ENCODE assay signal across 11 cellular contexts in the genomic region with DNA sequence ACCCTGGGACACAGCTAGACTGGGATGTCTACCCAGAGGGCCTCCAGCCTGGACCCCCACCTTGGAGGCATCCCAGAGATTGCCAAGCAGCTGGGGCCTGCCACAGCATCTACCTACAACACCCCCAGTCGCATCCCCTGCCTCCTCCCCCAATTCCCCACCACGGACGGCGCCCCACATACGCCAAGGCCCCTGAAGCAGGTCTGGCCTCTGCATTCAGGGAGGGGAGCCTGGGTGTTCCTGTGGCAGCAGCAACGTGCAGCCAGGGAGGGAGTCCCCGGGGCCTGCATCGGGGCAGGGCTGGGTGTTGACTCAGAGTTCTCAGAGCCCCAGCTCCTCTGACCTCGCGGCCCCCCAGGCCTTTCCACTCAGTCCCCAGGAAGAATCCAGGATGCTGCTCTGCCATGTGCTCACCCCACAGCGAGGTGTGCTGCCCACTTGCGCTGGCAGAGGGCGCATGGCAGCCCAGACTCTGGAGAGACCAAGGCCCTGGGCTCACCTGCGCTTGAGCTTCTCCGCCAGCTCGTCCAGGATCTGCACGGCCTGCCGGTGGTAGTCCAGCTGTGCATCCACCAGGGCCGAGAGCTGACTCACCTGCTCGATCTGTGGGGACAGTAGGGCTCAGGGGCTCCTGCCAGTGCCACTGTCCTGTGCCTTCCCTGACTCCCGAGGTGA. TPM values are rescaled to one million over a fixed set of nuclear protein-coding genes. Genes with fewer than 3 reads are reported as not detected.
DNase-seq lines count a peak whose midpoint lies in the region; ATAC-seq, FAIRE-seq and TF ChIP-seq lines count a peak whose summit lies in the region.
"Had no signal": no experiment of that assay in that cellular context is flagged by ENCODE, and none has a peak within 500 bp of the region (broad histone marks: within the 10 kb centered on the region; RNA-seq: fewer than 3 reads in every experiment).

No MANE protein-coding gene starts in this region.

- H4K20me1 ChIP-seq in HCT116 (ENCODE audit: insufficient read depth) (no peaks in the 10 kb centered on the region), HepG2 (ENCODE audit: insufficient read depth, low read length) (no peaks in the 10 kb centered on the region)

- H3K79me2 ChIP-seq in HCT116 (ENCODE audit: insufficient read depth, low read length) (peaks cover 13% of the 10 kb centered on the region; the same call in 1 of the 2 replicates), HepG2 (ENCODE audit: insufficient read depth, low read length) (peaks cover 2% of the 10 kb centered on the region)

- in situ Hi-C loops in HepG2 (cut with HindIII; ENCODE audit: extremely low pct_ligation_motif_present, low pct_unique_long_range_greater_than_20kb): no loop called here

- H3K27ac Mint-ChIP-seq in CD8-positive, alpha-beta T cell: no peak overlapping the region
- H3K27ac Mint-ChIP-seq in activated CD8-positive, alpha-beta T cell treated with anti-CD3 and anti-CD28 coated beads for 36 hours: peak overlapping the region; percentile 15

- H3K27me3 ChIP-seq in CD8-positive, alpha-beta T cell (ENCODE audit: insufficient read depth, low read length): no peaks in the 10 kb centered on the region
- H3K27me3 ChIP-seq in HCT116 (ENCODE audit: insufficient read depth, low read length) (no peaks in the 10 kb centered on the region), HepG2 (ENCODE audit: control insufficient read depth in 1 of 2, insufficient read depth in 2 of 2, low read length in 2 of 2) (no peaks in the 10 kb centered on the region)

- H3K9me3 ChIP-seq in CD8-positive, alpha-beta T cell (ENCODE audit: low read length): no peaks in the 10 kb centered on the region
- H3K9me3 ChIP-seq in HCT116 (ENCODE audit: control insufficient read depth in 1 of 2, insufficient read depth in 1 of 2, low read depth in 1 of 2, low read length in 2 of 2) (no peaks in the 10 kb centered on the region), HepG2 (ENCODE audit: low read length) (no peaks in the 10 kb centered on the region)

- no peak overlapping the region for H3K4me3 ChIP-seq in CD8-positive, alpha-beta T cell (ENCODE audit: low read depth, low read length)
- H3K4me3 ChIP-seq in HCT116 (replicated peaks in 1 of 2; ENCODE audit: low read depth in 1 of 2, low read length in 2 of 2) (no peak overlapping the region), HepG2 (replicated peaks in 1 of 3; ENCODE audit: insufficient read depth in 1 of 3, low read depth in 2 of 3, low read length in 3 of 3) (no peak overlapping the region)

- 93% methylated on average over 3 of the region's 21 CpGs for WGBS in HepG2 (ENCODE audit: low lambda C conversion rate)

- RAD21 ChIA-PET in HCT116 (lab: Charles Lee; ENCODE audit: low non-redundant PET in 1 of 2, low total read pairs in 2 of 2, uncharacterized antibody in 2 of 2, unreplicated experiment in 2 of 2): no interaction called here

- no peak for TF ChIP-seq CTCF in CD8-positive, alpha-beta T cell (IDR thresholded peaks at IDR 0.05)
- peak; percentile 41 to 47 (median 46); a peak in 5 of 6 replicates for TF ChIP-seq CTCF in HCT116 (IDR thresholded peaks at IDR 0.05 in 2 of 3, conservative IDR thresholded peaks at IDR 0.05 in 1 of 3; ENCODE audit: borderline replicate concordance in 1 of 3, insufficient read depth in 1 of 3, low read depth in 2 of 3, low read length in 2 of 3)
- TF ChIP-seq CTCF in activated CD8-positive, alpha-beta T cell treated with anti-CD3 and anti-CD28 coated beads for 36 hours (IDR thresholded peaks at IDR 0.05): peak; percentile 25
- TF ChIP-seq CTCF in HepG2 (CRISPR knock-in tag; IDR thresholded peaks at IDR 0.05): peak; percentile 56

- CTCF ChIA-PET in CD8-positive, alpha-beta T cell (lab: Charles Lee): interaction anchor here (1.6 to 2.5 kb wide), 3 partner anchors 11 to 95 kb away, joined by 5 to 14 read pairs (median 6); a partner anchor contains a TSS
- CTCF ChIA-PET in HCT116 (lab: Charles Lee): interaction anchor here (0.9 to 2.2 kb wide), 3 partner anchors 10 to 96 kb away, joined by 3 to 9 read pairs (median 6); no protein-coding TSS in a partner anchor
- CTCF ChIA-PET in activated CD8-positive, alpha-beta T cell treated with anti-CD3 and anti-CD28 coated beads for 36 hours (lab: Charles Lee): interaction anchor here (0.7 to 4.6 kb wide), 3 partner anchors 11 to 96 kb away, joined by 4 to 23 read pairs (median 4); no protein-coding TSS in a partner anchor
- CTCF ChIA-PET in HepG2 (lab: Yijun Ruan, JAX; ENCODE audit: low intra/inter-chr PET ratio, low total read pairs): interaction anchor here (0.7 kb wide), 1 partner anchor 37 kb away, joined by 3 read pairs; no protein-coding TSS in a partner anchor

- TF ChIP-seq RAD21 in HCT116 (IDR thresholded peaks at IDR 0.05; ENCODE audit: low read depth): peak; percentile 48
- no peak for TF ChIP-seq RAD21 in HepG2 (CRISPR knock-in tag; IDR thresholded peaks at IDR 0.05)

- H3K36me3 Mint-ChIP-seq in CD8-positive, alpha-beta T cell: peaks cover 48% of the 10 kb centered on the region
- H3K36me3 Mint-ChIP-seq in activated CD8-positive, alpha-beta T cell treated with anti-CD3 and anti-CD28 coated beads for 36 hours (ENCODE audit: low read depth): peaks cover 12% of the 10 kb centered on the region

- H3K4me2 ChIP-seq in HCT116 (ENCODE audit: low read length): no peak overlapping the region
- no peak overlapping the region for H3K4me2 ChIP-seq in HepG2 (ENCODE audit: low read depth, low read length)

- ATAC-seq in CD8-positive, alpha-beta T cell: peak; percentile 23
- ATAC-seq in HCT116 (peak; percentile 56), HepG2 (peak; percentile 9)
- peak; percentile 13 for ATAC-seq in activated CD8-positive, alpha-beta T cell treated with anti-CD3 and anti-CD28 coated beads for 36 hours

- no peak for DNase-seq in CD8-positive, alpha-beta T cell
- DNase-seq in HCT116 (ENCODE audit: low read depth, low spot score) (no peak), HepG2 (ENCODE audit: low spot score) (no peak), urothelium cell line (ENCODE audit: low spot score) (no peak), SIG-M5 (lab: John Stamatoyannopoulos, UW) (no peak), MV-4-11 (lab: John Stamatoyannopoulos, UW) (no peak), posterior vena cava (ENCODE audit: low spot score) (no peak)
- no peak for DNase-seq in activated CD8-positive, alpha-beta T cell treated with anti-CD3 and anti-CD28 coated beads for 36 hours
- DNase-seq: hippocampal formation, NCI-H2029 treated with DMSO at 0.1 percent for 48 hours had no signal

- peaks cover 2% of the 10 kb centered on the region for H3K4me1 Mint-ChIP-seq in CD8-positive, alpha-beta T cell (ENCODE audit: low read depth)
- H3K4me1 Mint-ChIP-seq in activated CD8-positive, alpha-beta T cell treated with anti-CD3 and anti-CD28 coated beads for 36 hours (ENCODE audit: low read depth): peaks cover 5% of the 10 kb centered on the region

- FAIRE-seq in HepG2 (lab: Jason Lieb, UNC) (no peak), urothelium cell line (lab: Jason Lieb, UNC) (no peak)

- H3K27me3 Mint-ChIP-seq in CD8-positive, alpha-beta T cell (ENCODE audit: low read depth): no peaks in the 10 kb centered on the region
- no peaks in the 10 kb centered on the region for H3K27me3 Mint-ChIP-seq in activated CD8-positive, alpha-beta T cell treated with anti-CD3 and anti-CD28 coated beads for 36 hours

- H3K27ac ChIP-seq in CD8-positive, alpha-beta T cell (ENCODE audit: low read depth, low read length): no peak overlapping the region
- H3K27ac ChIP-seq in HCT116 (ENCODE audit: low read depth, low read length): peak overlapping the region; percentile 43; the same call in 1 of the 2 replicates
- H3K27ac ChIP-seq in HepG2 (ENCODE audit: extremely low read length, insufficient read depth, low read length): no peak overlapping the region

- H3K9ac ChIP-seq in HCT116 (ENCODE audit: low read length) (0 out of 2 replicates have a peak overlapping the region, but pooled peaks have one; percentile 11), HepG2 (ENCODE audit: insufficient read depth, low read depth, low read length) (no peak overlapping the region)

- H3K4me1 ChIP-seq in CD8-positive, alpha-beta T cell (ENCODE audit: insufficient read depth, low read length): peaks cover under 1% of the 10 kb centered on the region
- peaks cover 6 to 23% of the 10 kb centered on the region in 2 experiments; a peak in 3 of 4 replicates for H3K4me1 ChIP-seq in HCT116 (ENCODE audit: control insufficient read depth in 1 of 2, insufficient read depth in 2 of 2, low read length in 2 of 2)
- no peaks in the 10 kb centered on the region for H3K4me1 ChIP-seq in HepG2 (ENCODE audit: insufficient read depth, low read length)

- intact Hi-C loops in CD8-positive, alpha-beta T cell (cut with DNase I, micrococcal nuclease): no loop called here
- intact Hi-C loops in HCT116 (cut with micrococcal nuclease): loop anchor here (5.0 kb wide), 1 partner anchor 39 kb away; a partner anchor contains a TSS
- intact Hi-C loops in activated CD8-positive, alpha-beta T cell treated with anti-CD3 and anti-CD28 coated beads for 36 hours (cut with micrococcal nuclease): loop anchor here (5.0 kb wide), 1 partner anchor 34 kb away; no protein-coding TSS in a partner anchor
- intact Hi-C loops in HepG2 (cut with micrococcal nuclease; ENCODE audit: unreplicated experiment): no loop called here
- intact Hi-C loops in posterior vena cava (cut with DNase I): loop anchor here in 1 of 2 donors (5.0 kb wide), 1 partner anchor 34 kb away; no protein-coding TSS in a partner anchor

- H3K9me2 ChIP-seq in HCT116 (ENCODE audit: insufficient read depth): no peaks in the 10 kb centered on the region

- H3K36me3 ChIP-seq in CD8-positive, alpha-beta T cell (ENCODE audit: insufficient read depth, low read length): peaks cover 7% of the 10 kb centered on the region
- peaks cover 5 to 11% of the 10 kb centered on the region in 2 experiments; a peak in 2 of 4 replicates for H3K36me3 ChIP-seq in HCT116 (ENCODE audit: control insufficient read depth in 1 of 2, insufficient read depth in 2 of 2, low read length in 2 of 2)
- peaks cover 30 to 70% of the 10 kb centered on the region in 2 experiments; a peak in 4 of 5 replicates for H3K36me3 ChIP-seq in HepG2 (replicated peaks in 1 of 2; ENCODE audit: control insufficient read depth in 1 of 2, insufficient read depth in 2 of 2, low read length in 2 of 2)

- TF ChIP-seq EP300 in HepG2 (IDR thresholded peaks at IDR 0.05; ENCODE audit: low read depth in 2 of 2, low read length in 2 of 2) (no peak), HepG2 (CRISPR knock-in tag; IDR thresholded peaks at IDR 0.05; ENCODE audit: borderline replicate concordance) (no peak)

- H2AFZ ChIP-seq in HCT116 (ENCODE audit: low read depth, low read length, poor library complexity, severe bottlenecking): no peak overlapping the region
- H2AFZ ChIP-seq in HepG2 (ENCODE audit: low read length): no peak overlapping the region

- H3K4me3 Mint-ChIP-seq in CD8-positive, alpha-beta T cell: no peak overlapping the region
- no peak overlapping the region for H3K4me3 Mint-ChIP-seq in activated CD8-positive, alpha-beta T cell treated with anti-CD3 and anti-CD28 coated beads for 36 hours
- H3K4me3 Mint-ChIP-seq: nephron had no signal

- BruUV-seq in HCT116 (replicated peaks; lab: Mats Ljungman, UMichigan) (no TSS peak), HepG2 (replicated peaks; lab: Mats Ljungman, UMichigan) (no TSS peak)

- H3K9me3 Mint-ChIP-seq in CD8-positive, alpha-beta T cell: no peaks in the 10 kb centered on the region
- no peaks in the 10 kb centered on the region for H3K9me3 Mint-ChIP-seq in activated CD8-positive, alpha-beta T cell treated with anti-CD3 and anti-CD28 coated beads for 36 hours
- H3K9me3 Mint-ChIP-seq: nephron had no signal

- POLR2A ChIA-PET in CD8-positive, alpha-beta T cell (lab: Charles Lee): interaction anchor here (0.6 to 1.0 kb wide), 2 partner anchors 37 to 49 kb away, joined by 3 to 4 read pairs; a partner anchor contains a TSS
- POLR2A ChIA-PET in HCT116 (lab: Charles Lee) (no interaction called here), HepG2 (lab: Yijun Ruan, JAX) (interaction anchor here (1.4 to 2.7 kb wide), 3 partner anchors 12 to 31 kb away, joined by 5 to 11 read pairs (median 10); a partner anchor contains a TSS)
- POLR2A ChIA-PET in activated CD8-positive, alpha-beta T cell treated with anti-CD3 and anti-CD28 coated beads for 36 hours (lab: Charles Lee): interaction anchor here (0.6 to 1.2 kb wide), 3 partner anchors 12 to 155 kb away, joined by 3 read pairs; a partner anchor contains a TSS

- TF ChIP-seq POLR2A in HCT116 (IDR thresholded peaks at IDR 0.05; ENCODE audit: borderline replicate concordance, extremely low read depth, insufficient read depth, insufficient read length): no peak
- no peak; a peak in 1 of 4 replicates for TF ChIP-seq POLR2A in HepG2 (IDR thresholded peaks at IDR 0.05; ENCODE audit: insufficient read depth in 1 of 2, low read depth in 2 of 2, low read length in 2 of 2)

RNA-seq across cellular contexts. Expression of a gene that starts 19.6 kb away (rescaled TPM):
- 10 to 100 TPM in 1 of 2 experiments, 1 to 10 TPM in 1; 7.3 to 10.4 TPM for total RNA-seq in CD8-positive, alpha-beta T cell
- 24.3 TPM for total RNA-seq in HCT116 (2021; ENCODE audit: unreplicated experiment)
- 22.9 and 27.3 TPM in 2 replicates for polyA plus RNA-seq in HCT116 (2012)
- total RNA-seq in activated CD8-positive, alpha-beta T cell treated with anti-CD3 and anti-CD28 coated beads for 36 hours: 10 to 100 TPM; 15.5 to 16.6 TPM
- 12.9 and 15.8 TPM in 2 replicates for total RNA-seq in HepG2 (2016; rRNA removed; fragmentation: Illumina TruSeq; extraction: Trizol)
- 16.5 and 20.0 TPM in 2 replicates for total RNA-seq in HepG2 (2016; cell fraction: cytosol; rRNA removed; fragmentation: Illumina TruSeq; extraction: Trizol; ENCODE audit: low read depth)
- 13.8 and 14.3 TPM in 2 replicates for total RNA-seq in HepG2 (2016; cell fraction: insoluble cytoplasmic fraction; rRNA removed; fragmentation: Illumina TruSeq; extraction: Trizol)
- 26.2 and 26.3 TPM in 2 replicates for total RNA-seq in HepG2 (2016; cell fraction: membrane; rRNA removed; fragmentation: Illumina TruSeq; extraction: Trizol)
- 9.0 and 14.0 TPM in 2 replicates for total RNA-seq in HepG2 (2016; cell fraction: nucleus; rRNA removed; fragmentation: Illumina TruSeq; extraction: Trizol)
- polyA plus RNA-seq in HepG2 (2011; rRNA removed): 10.8 and 12.5 TPM in 2 replicates
- polyA plus RNA-seq in HepG2 (2011; cell fraction: cytosol; rRNA removed): 9.6 and 14.7 TPM in 2 replicates
- 11.4 TPM in 2 replicates for polyA plus RNA-seq in HepG2 (2011; cell fraction: nucleus; rRNA removed)
- polyA plus RNA-seq in HepG2 (2012): 9.9 and 11.7 TPM in 2 replicates
- 26.1 and 31.1 TPM in 2 replicates for polyA plus RNA-seq in HepG2 (2016; cell fraction: cytosol; fragmentation: Illumina TruSeq; extraction: Trizol; ENCODE audit: low read depth)
- polyA plus RNA-seq in HepG2 (2016; cell fraction: insoluble cytoplasmic fraction; fragmentation: Illumina TruSeq; extraction: Trizol; ENCODE audit: low read depth): 16.6 and 21.7 TPM in 2 replicates
- 33.3 and 33.5 TPM in 2 replicates for polyA plus RNA-seq in HepG2 (2016; cell fraction: membrane; fragmentation: Illumina TruSeq; extraction: Trizol; ENCODE audit: low read depth)
- 16.7 and 20.2 TPM in 2 replicates for polyA plus RNA-seq in HepG2 (2016; cell fraction: nucleus; fragmentation: Illumina TruSeq; extraction: Trizol; ENCODE audit: insufficient read depth, low read depth)
- polyA minus RNA-seq in HepG2 (2011; rRNA and poly(A)+ RNA removed; ENCODE audit: low replicate concordance): 6.7 and 17.0 TPM in 2 replicates
- polyA minus RNA-seq in HepG2 (2011; cell fraction: cytosol; rRNA and poly(A)+ RNA removed): 7.6 and 9.1 TPM in 2 replicates
- polyA minus RNA-seq in HepG2 (2011; cell fraction: nucleus; rRNA and poly(A)+ RNA removed): 6.7 and 7.2 TPM in 2 replicates
- 10 to 100 TPM; 11.2 to 12.1 TPM for total RNA-seq in posterior vena cava

RNA-seq across cellular contexts. Expression of a gene that starts 24.4 kb away (rescaled TPM):
- under 1 TPM; 0.65 to 0.97 TPM for total RNA-seq in CD8-positive, alpha-beta T cell
- 2.1 TPM for total RNA-seq in HCT116 (2021; ENCODE audit: unreplicated experiment)
- 2.4 and 2.5 TPM in 2 replicates for polyA plus RNA-seq in HCT116 (2012)
- 10 to 100 TPM in 1 of 2 experiments, 1 to 10 TPM in 1; 9.6 to 14.6 TPM for total RNA-seq in activated CD8-positive, alpha-beta T cell treated with anti-CD3 and anti-CD28 coated beads for 36 hours
- total RNA-seq in HepG2 (2016; rRNA removed; fragmentation: Illumina TruSeq; extraction: Trizol): 39.0 and 43.1 TPM in 2 replicates
- 9.7 and 11.5 TPM in 2 replicates for total RNA-seq in HepG2 (2016; cell fraction: cytosol; rRNA removed; fragmentation: Illumina TruSeq; extraction: Trizol; ENCODE audit: low read depth)
- total RNA-seq in HepG2 (2016; cell fraction: insoluble cytoplasmic fraction; rRNA removed; fragmentation: Illumina TruSeq; extraction: Trizol): 42.4 and 43.7 TPM in 2 replicates
- 14.0 and 15.6 TPM in 2 replicates for total RNA-seq in HepG2 (2016; cell fraction: membrane; rRNA removed; fragmentation: Illumina TruSeq; extraction: Trizol)
- total RNA-seq in HepG2 (2016; cell fraction: nucleus; rRNA removed; fragmentation: Illumina TruSeq; extraction: Trizol): 14.8 and 19.2 TPM in 2 replicates
- 43.7 and 56.0 TPM in 2 replicates for polyA plus RNA-seq in HepG2 (2011; rRNA removed)
- 51.4 and 52.1 TPM in 2 replicates for polyA plus RNA-seq in HepG2 (2011; cell fraction: cytosol; rRNA removed)
- polyA plus RNA-seq in HepG2 (2011; cell fraction: nucleus; rRNA removed): 86.7 and 88.3 TPM in 2 replicates
- 23.6 and 28.4 TPM in 2 replicates for polyA plus RNA-seq in HepG2 (2012)
- polyA plus RNA-seq in HepG2 (2016; cell fraction: cytosol; fragmentation: Illumina TruSeq; extraction: Trizol; ENCODE audit: low read depth): 9.7 and 10.2 TPM in 2 replicates
- polyA plus RNA-seq in HepG2 (2016; cell fraction: insoluble cytoplasmic fraction; fragmentation: Illumina TruSeq; extraction: Trizol; ENCODE audit: low read depth): 40.0 and 44.1 TPM in 2 replicates
- 14.2 and 14.5 TPM in 2 replicates for polyA plus RNA-seq in HepG2 (2016; cell fraction: membrane; fragmentation: Illumina TruSeq; extraction: Trizol; ENCODE audit: low read depth)
- 43.0 and 48.7 TPM in 2 replicates for polyA plus RNA-seq in HepG2 (2016; cell fraction: nucleus; fragmentation: Illumina TruSeq; extraction: Trizol; ENCODE audit: insufficient read depth, low read depth)
- 0.07 and 31.4 TPM in 2 replicates for polyA minus RNA-seq in HepG2 (2011; rRNA and poly(A)+ RNA removed; ENCODE audit: low replicate concordance)
- 15.3 and 25.5 TPM in 2 replicates for polyA minus RNA-seq in HepG2 (2011; cell fraction: cytosol; rRNA and poly(A)+ RNA removed)
- 6.3 and 10.3 TPM in 2 replicates for polyA minus RNA-seq in HepG2 (2011; cell fraction: nucleus; rRNA and poly(A)+ RNA removed)
- 1 to 10 TPM; 2.1 to 2.7 TPM for total RNA-seq in posterior vena cava

RNA-seq across cellular contexts. Expression of a gene that starts 37.3 kb away (rescaled TPM):
- total RNA-seq in CD8-positive, alpha-beta T cell: 10 to 100 TPM; 35.0 to 38.1 TPM
- total RNA-seq in HCT116 (2021; ENCODE audit: unreplicated experiment): 86.0 TPM
- 78.9 and 84.1 TPM in 2 replicates for polyA plus RNA-seq in HCT116 (2012)
- 10 to 100 TPM; 53.1 to 59.2 TPM for total RNA-seq in activated CD8-positive, alpha-beta T cell treated with anti-CD3 and anti-CD28 coated beads for 36 hours
- 26.7 and 33.0 TPM in 2 replicates for total RNA-seq in HepG2 (2016; rRNA removed; fragmentation: Illumina TruSeq; extraction: Trizol)
- 13.7 and 15.7 TPM in 2 replicates for total RNA-seq in HepG2 (2016; cell fraction: cytosol; rRNA removed; fragmentation: Illumina TruSeq; extraction: Trizol; ENCODE audit: low read depth)
- 24.6 and 34.8 TPM in 2 replicates for total RNA-seq in HepG2 (2016; cell fraction: insoluble cytoplasmic fraction; rRNA removed; fragmentation: Illumina TruSeq; extraction: Trizol)
- total RNA-seq in HepG2 (2016; cell fraction: membrane; rRNA removed; fragmentation: Illumina TruSeq; extraction: Trizol): 29.5 and 35.2 TPM in 2 replicates
- 16.4 and 18.3 TPM in 2 replicates for total RNA-seq in HepG2 (2016; cell fraction: nucleus; rRNA removed; fragmentation: Illumina TruSeq; extraction: Trizol)
- polyA plus RNA-seq in HepG2 (2011; rRNA removed): 45.1 and 52.3 TPM in 2 replicates
- polyA plus RNA-seq in HepG2 (2011; cell fraction: cytosol; rRNA removed): 35.9 and 53.9 TPM in 2 replicates
- polyA plus RNA-seq in HepG2 (2011; cell fraction: nucleus; rRNA removed): 63.6 and 70.8 TPM in 2 replicates
- 50.6 and 52.1 TPM in 2 replicates for polyA plus RNA-seq in HepG2 (2012)
- 29.2 and 32.7 TPM in 2 replicates for polyA plus RNA-seq in HepG2 (2016; cell fraction: cytosol; fragmentation: Illumina TruSeq; extraction: Trizol; ENCODE audit: low read depth)
- polyA plus RNA-seq in HepG2 (2016; cell fraction: insoluble cytoplasmic fraction; fragmentation: Illumina TruSeq; extraction: Trizol; ENCODE audit: low read depth): 56.5 and 70.3 TPM in 2 replicates
- polyA plus RNA-seq in HepG2 (2016; cell fraction: membrane; fragmentation: Illumina TruSeq; extraction: Trizol; ENCODE audit: low read depth): 57.9 and 61.3 TPM in 2 replicates
- polyA plus RNA-seq in HepG2 (2016; cell fraction: nucleus; fragmentation: Illumina TruSeq; extraction: Trizol; ENCODE audit: insufficient read depth, low read depth): 52.2 and 56.7 TPM in 2 replicates
- 39.3 and 69.8 TPM in 2 replicates for polyA minus RNA-seq in HepG2 (2011; rRNA and poly(A)+ RNA removed; ENCODE audit: low replicate concordance)
- polyA minus RNA-seq in HepG2 (2011; cell fraction: cytosol; rRNA and poly(A)+ RNA removed): 30.6 and 31.5 TPM in 2 replicates
- polyA minus RNA-seq in HepG2 (2011; cell fraction: nucleus; rRNA and poly(A)+ RNA removed): 19.3 and 22.8 TPM in 2 replicates
- 10 to 100 TPM; 77.5 to 88.8 TPM for total RNA-seq in posterior vena cava

RNA-seq across cellular contexts. Expression of a gene that starts 39.4 kb away (rescaled TPM):
- 10 to 100 TPM; 26.3 to 28.1 TPM for total RNA-seq in CD8-positive, alpha-beta T cell
- total RNA-seq in HCT116 (2021; ENCODE audit: unreplicated experiment) (69.9 TPM), HepG2 (2016; rRNA removed; fragmentation: Illumina TruSeq; extraction: Trizol) (27.3 and 34.8 TPM in 2 replicates), posterior vena cava (1 to 10 TPM; 6.0 to 9.5 TPM)
- polyA plus RNA-seq in HCT116 (2012): 31.9 and 32.2 TPM in 2 replicates
- 10 to 100 TPM; 78.3 to 80.5 TPM for total RNA-seq in activated CD8-positive, alpha-beta T cell treated with anti-CD3 and anti-CD28 coated beads for 36 hours
- total RNA-seq in HepG2 (2016; cell fraction: cytosol; rRNA removed; fragmentation: Illumina TruSeq; extraction: Trizol; ENCODE audit: low read depth): 18.8 and 20.2 TPM in 2 replicates
- total RNA-seq in HepG2 (2016; cell fraction: insoluble cytoplasmic fraction; rRNA removed; fragmentation: Illumina TruSeq; extraction: Trizol): 19.1 and 34.6 TPM in 2 replicates
- total RNA-seq in HepG2 (2016; cell fraction: membrane; rRNA removed; fragmentation: Illumina TruSeq; extraction: Trizol): 20.4 and 23.9 TPM in 2 replicates
- total RNA-seq in HepG2 (2016; cell fraction: nucleus; rRNA removed; fragmentation: Illumina TruSeq; extraction: Trizol): 25.6 and 26.6 TPM in 2 replicates
- 11.0 and 13.1 TPM in 2 replicates for polyA plus RNA-seq in HepG2 (2011; rRNA removed)
- 5.7 and 16.6 TPM in 2 replicates for polyA plus RNA-seq in HepG2 (2011; cell fraction: cytosol; rRNA removed)
- 41.7 and 67.3 TPM in 2 replicates for polyA plus RNA-seq in HepG2 (2011; cell fraction: nucleus; rRNA removed)
- polyA plus RNA-seq in HepG2 (2012): 6.8 and 11.8 TPM in 2 replicates
- 4.9 and 5.2 TPM in 2 replicates for polyA plus RNA-seq in HepG2 (2016; cell fraction: cytosol; fragmentation: Illumina TruSeq; extraction: Trizol; ENCODE audit: low read depth)
- 23.0 and 29.8 TPM in 2 replicates for polyA plus RNA-seq in HepG2 (2016; cell fraction: insoluble cytoplasmic fraction; fragmentation: Illumina TruSeq; extraction: Trizol; ENCODE audit: low read depth)
- polyA plus RNA-seq in HepG2 (2016; cell fraction: membrane; fragmentation: Illumina TruSeq; extraction: Trizol; ENCODE audit: low read depth): 9.0 and 10.1 TPM in 2 replicates
- 57.2 and 60.7 TPM in 2 replicates for polyA plus RNA-seq in HepG2 (2016; cell fraction: nucleus; fragmentation: Illumina TruSeq; extraction: Trizol; ENCODE audit: insufficient read depth, low read depth)
- 26.8 and 48.0 TPM in 2 replicates for polyA minus RNA-seq in HepG2 (2011; rRNA and poly(A)+ RNA removed; ENCODE audit: low replicate concordance)
- 7.6 and 9.2 TPM in 2 replicates for polyA minus RNA-seq in HepG2 (2011; cell fraction: cytosol; rRNA and poly(A)+ RNA removed)
- polyA minus RNA-seq in HepG2 (2011; cell fraction: nucleus; rRNA and poly(A)+ RNA removed): 13.2 and 17.5 TPM in 2 replicates

RNA-seq across cellular contexts. Expression of a gene that starts 58.6 kb away (rescaled TPM):
- 1 to 10 TPM; 3.1 to 4.9 TPM for total RNA-seq in CD8-positive, alpha-beta T cell
- total RNA-seq in HCT116 (2021; ENCODE audit: unreplicated experiment): 20.1 TPM
- polyA plus RNA-seq in HCT116 (2012): 11.6 and 13.9 TPM in 2 replicates
- 10 to 100 TPM; 19.7 to 22.0 TPM for total RNA-seq in activated CD8-positive, alpha-beta T cell treated with anti-CD3 and anti-CD28 coated beads for 36 hours
- 0.29 TPM in 1 of 2 replicates, not detected in the other for total RNA-seq in HepG2 (2016; rRNA removed; fragmentation: Illumina TruSeq; extraction: Trizol)
- 0.18 TPM in 1 of 2 replicates, not detected in the other for total RNA-seq in HepG2 (2016; cell fraction: cytosol; rRNA removed; fragmentation: Illumina TruSeq; extraction: Trizol; ENCODE audit: low read depth)
- total RNA-seq in HepG2 (2016; cell fraction: insoluble cytoplasmic fraction; rRNA removed; fragmentation: Illumina TruSeq; extraction: Trizol): 0.22 TPM in 1 of 2 replicates, not detected in the other
- total RNA-seq in HepG2 (2016; cell fraction: membrane; rRNA removed; fragmentation: Illumina TruSeq; extraction: Trizol): 0.12 and 0.45 TPM in 2 replicates
- total RNA-seq in HepG2 (2016; cell fraction: nucleus; rRNA removed; fragmentation: Illumina TruSeq; extraction: Trizol): not detected in 2 replicates
- polyA plus RNA-seq in HepG2 (2011; rRNA removed): 0.66 and 1.4 TPM in 2 replicates
- polyA plus RNA-seq in HepG2 (2011; cell fraction: cytosol; rRNA removed): 0.81 and 1.2 TPM in 2 replicates
- 1.8 and 2.7 TPM in 2 replicates for polyA plus RNA-seq in HepG2 (2011; cell fraction: nucleus; rRNA removed)
- 0.82 and 1.7 TPM in 2 replicates for polyA plus RNA-seq in HepG2 (2012)
- polyA plus RNA-seq in HepG2 (2016; cell fraction: cytosol; fragmentation: Illumina TruSeq; extraction: Trizol; ENCODE audit: low read depth): 0.24 and 0.59 TPM in 2 replicates
- not detected in 2 replicates for polyA plus RNA-seq in HepG2 (2016; cell fraction: insoluble cytoplasmic fraction; fragmentation: Illumina TruSeq; extraction: Trizol; ENCODE audit: low read depth)
- not detected in 2 replicates for polyA plus RNA-seq in HepG2 (2016; cell fraction: membrane; fragmentation: Illumina TruSeq; extraction: Trizol; ENCODE audit: low read depth)
- 0.31 and 0.41 TPM in 2 replicates for polyA plus RNA-seq in HepG2 (2016; cell fraction: nucleus; fragmentation: Illumina TruSeq; extraction: Trizol; ENCODE audit: insufficient read depth, low read depth)
- polyA minus RNA-seq in HepG2 (2011; rRNA and poly(A)+ RNA removed; ENCODE audit: low replicate concordance): 0.58 and 1.4 TPM in 2 replicates
- 0.40 TPM in 1 of 2 replicates, not detected in the other for polyA minus RNA-seq in HepG2 (2011; cell fraction: cytosol; rRNA and poly(A)+ RNA removed)
- 0.37 TPM in 1 of 2 replicates, not detected in the other for polyA minus RNA-seq in HepG2 (2011; cell fraction: nucleus; rRNA and poly(A)+ RNA removed)
- not detected for total RNA-seq in posterior vena cava

Comparison
In these comparisons a context has a peak if more than half of its experiments do, and no peak if none do; other contexts are left out.
1. intact Hi-C loops: an anchor here in HCT116 (5.0 kb wide) and activated CD8-positive, alpha-beta T cell treated with anti-CD3 and anti-CD28 coated beads for 36 hours (5.0 kb wide); none called in CD8-positive, alpha-beta T cell and HepG2.